ENCODE assay signal across 7 cellular contexts in genomic region chr10:60944910-60945297, GRCh38. TPM values are rescaled to one million over a fixed set of nuclear protein-coding genes. Genes with fewer than 3 reads are reported as not detected.
DNase-seq lines count a peak whose midpoint lies in the region; ATAC-seq, FAIRE-seq and TF ChIP-seq lines count a peak whose summit lies in the region.

No MANE protein-coding gene starts in this region.

- H4K20me1 ChIP-seq in GM12878 (ENCODE audit: control insufficient read depth, insufficient read depth), result no peaks in the 10 kb centered on the region

- peak overlapping the region in 1 of 3 donors; percentile 11 for H3K27ac Mint-ChIP-seq in IgD-negative memory B cell

- H3K27me3 ChIP-seq in GM12878 (replicated peaks in 1 of 2; ENCODE audit: control insufficient read depth in 2 of 2, insufficient read depth in 2 of 2, low read length in 1 of 2), result peaks cover 2 to 23% of the 10 kb centered on the region in 2 experiments
- peaks cover 0 to 23% of the 10 kb centered on the region in 2 donors for H3K27me3 ChIP-seq in left lung
- H3K27me3 ChIP-seq in subcutaneous abdominal adipose tissue (ENCODE audit: control insufficient read depth in 5 of 5, insufficient read depth in 4 of 5, low read length in 5 of 5), result no peaks in the 10 kb centered on the region

- peaks cover 9% of the 10 kb centered on the region for H3K4me1 ChIP-seq in GM12878 (ENCODE audit: control insufficient read depth, insufficient read depth, low read length)
- peaks cover 10 to 17% of the 10 kb centered on the region in 2 donors for H3K4me1 ChIP-seq in left lung
- H3K4me1 ChIP-seq in subcutaneous abdominal adipose tissue (ENCODE audit: control insufficient read depth in 5 of 5, insufficient read depth in 5 of 5, low read length in 5 of 5), result peaks cover 0 to 28% (median 27%) of the 10 kb centered on the region in 5 donors

- peak overlapping the region; percentile 73; the same call in 1 of the 2 replicates for H3K4me2 ChIP-seq in GM12878 (ENCODE audit: control insufficient read depth, insufficient read depth)

- RAD21 ChIA-PET in GM12878 (lab: Charles Lee; ENCODE audit: unreplicated experiment), result no interaction called here

- 0% methylated on average over 4 of the region's 4 CpGs for WGBS in GM12878 (ENCODE audit: insufficient coverage, insufficient replicate concordance, low lambda C conversion rate, missing lambda C conversion rate)

- H3K4me3 Mint-ChIP-seq in IgD-negative memory B cell, result peak overlapping the region; percentile 77 to 92 (median 84)

- FAIRE-seq in GM12878 (lab: Jason Lieb, UNC), result no peak

- H3K4me1 Mint-ChIP-seq in IgD-negative memory B cell, result peaks cover 6 to 12% (median 11%) of the 10 kb centered on the region in 3 donors

- POLR2A ChIA-PET in GM12878 (lab: Charles Lee), result no interaction called here

- SMC1A ChIA-PET in GM12878 (lab: Charles Lee; ENCODE audit: uncharacterized antibody, unreplicated experiment), result no interaction called here

- H3K9me3 ChIP-seq in GM12878 (replicated peaks; ENCODE audit: control insufficient read depth, insufficient read depth, low read length) (no peaks in the 10 kb centered on the region), left lung (no peaks in the 10 kb centered on the region), subcutaneous abdominal adipose tissue (ENCODE audit: control insufficient read depth in 5 of 5, low read length in 5 of 5) (no peaks in the 10 kb centered on the region)

- CTCF ChIA-PET in GM12878 (lab: Yijun Ruan, JAX), result no interaction called here

- H3K36me3 ChIP-seq in GM12878 (ENCODE audit: control insufficient read depth in 2 of 2, insufficient read depth in 2 of 2, low read length in 1 of 2), result no peaks in the 10 kb centered on the region
- H3K36me3 ChIP-seq in left lung, result no peaks in the 10 kb centered on the region
- H3K36me3 ChIP-seq in subcutaneous abdominal adipose tissue (ENCODE audit: control insufficient read depth in 5 of 5, insufficient read depth in 5 of 5, low read length in 5 of 5), result no peaks in the 10 kb centered on the region

- no peak overlapping the region for H2AFZ ChIP-seq in GM12878 (ENCODE audit: control insufficient read depth, low read depth, low read length)

- no peaks in the 10 kb centered on the region for H3K9me3 Mint-ChIP-seq in IgD-negative memory B cell

- no peaks in the 10 kb centered on the region for H3K79me2 ChIP-seq in GM12878 (ENCODE audit: control insufficient read depth, insufficient read depth, low read length)

- DNase-seq in GM12878 (ENCODE audit: low read depth, low spot score) (no peak), left lung (no peak), AG08396 (ENCODE audit: low spot score) (no peak), cerebellar nuclear complex (lab: John Stamatoyannopoulos, UW) (no peak)

- H3K4me3 ChIP-seq in GM12878, result no peak overlapping the region
- H3K4me3 ChIP-seq in left lung, result peak overlapping the region; percentile 65 to 87
- peak overlapping the region; percentile 70 to 93 (median 81) for H3K4me3 ChIP-seq in subcutaneous abdominal adipose tissue (ENCODE audit: low read depth in 1 of 5, low read length in 5 of 5)

- ATAC-seq in GM12878, result no peak
- no peak for ATAC-seq in left lung
- ATAC-seq in GM21717 (IDR thresholded peaks at IDR 0.05; ENCODE audit: unreplicated experiment), result no peak

- in situ Hi-C loops in GM12878 (cut with MboI), result no loop called here

- peaks cover 17% of the 10 kb centered on the region for H3K27me3 Mint-ChIP-seq in IgD-negative memory B cell

- TF ChIP-seq POLR2A in GM12878 (IDR thresholded peaks at IDR 0.05; ENCODE audit: low read depth, low read length), result no peak

- no peaks in the 10 kb centered on the region for H3K36me3 Mint-ChIP-seq in IgD-negative memory B cell

- no peak overlapping the region for H3K27ac ChIP-seq in GM12878 (ENCODE audit: control insufficient read depth, insufficient read depth)
- H3K27ac ChIP-seq in left lung, result peak overlapping the region; percentile 92 to 98
- H3K27ac ChIP-seq in subcutaneous abdominal adipose tissue (ENCODE audit: low read depth, low read length), result peak overlapping the region; percentile 96

- H3K9ac ChIP-seq in GM12878 (ENCODE audit: control insufficient read depth, insufficient read depth, low read length), result no peak overlapping the region
- peak overlapping the region; percentile 63 to 95 (median 92) for H3K9ac ChIP-seq in subcutaneous abdominal adipose tissue (ENCODE audit: low read length in 5 of 5)

- BruUV-seq in GM12878 (replicated peaks; lab: Mats Ljungman, UMichigan), result no TSS peak

- TF ChIP-seq EP300 in GM12878 (IDR thresholded peaks at IDR 0.05; ENCODE audit: borderline replicate concordance in 1 of 2, control insufficient read depth in 1 of 2, low read depth in 2 of 2, low read length in 2 of 2), result no peak

- no peak for TF ChIP-seq RAD21 in GM12878 (IDR thresholded peaks at IDR 0.05; ENCODE audit: insufficient read depth, low read depth, low read length)

- TF ChIP-seq CTCF in GM12878 (IDR thresholded peaks at IDR 0.05 in 2 of 3, conservative IDR thresholded peaks at IDR 0.05 in 1 of 3; ENCODE audit: control insufficient read depth in 2 of 3, extremely low read depth in 1 of 3, insufficient read depth in 1 of 3, low read depth in 3 of 3, low read length in 3 of 3) (no peak), left lung (IDR thresholded peaks at IDR 0.05) (no peak)

- intact Hi-C loops in GM12878 (cut with micrococcal nuclease; ENCODE audit: unreplicated experiment), result no loop called here
- intact Hi-C loops in left lung (cut with DNase I), result no loop called here

TF ChIP-seq in GM12878, 131 proteins besides CTCF, POLR2A, EP300 and RAD21 (continues in another document):
- TF ChIP-seq ZNF24 (IDR thresholded peaks at IDR 0.05) (no peak), NKRF (conservative IDR thresholded peaks at IDR 0.05) (no peak), ZSCAN29 (IDR thresholded peaks at IDR 0.05) (no peak), NR2C1 (IDR thresholded peaks at IDR 0.05) (no peak), TBL1XR1 (IDR thresholded peaks at IDR 0.05; ENCODE audit: low read depth, low read length) (no peak), MEF2B (IDR thresholded peaks at IDR 0.05; ENCODE audit: partially characterized antibody, poor library complexity, severe bottlenecking) (no peak), ELK1 (IDR thresholded peaks at IDR 0.05; ENCODE audit: low read depth, low read length) (no peak), TCF7 (IDR thresholded peaks at IDR 0.05; ENCODE audit: borderline replicate concordance) (no peak), SP1 (IDR thresholded peaks at IDR 0.05; ENCODE audit: low read depth, low read length) (no peak), GABPA (IDR thresholded peaks at IDR 0.05; ENCODE audit: low read depth) (no peak), CREB1 (IDR thresholded peaks at IDR 0.05; ENCODE audit: low read depth) (no peak), CREM (IDR thresholded peaks at IDR 0.05; ENCODE audit: low read depth) (no peak)

RNA-seq across cellular contexts. Expression of gene RHOBTB1, which starts 0.9 kb away (rescaled TPM):
- 0.16 TPM for polyA plus RNA-seq in IgD-negative memory B cell
- total RNA-seq in GM12878 (2013; cell fraction: nucleolus; rRNA removed), result 0.08 TPM in 1 of 2 replicates, not detected in the other
- total RNA-seq in GM12878 (2014; rRNA removed), result not detected in 2 replicates
- total RNA-seq in GM12878 (2014; rRNA removed; fragmentation: Illumina TruSeq; extraction: Trizol), result not detected in 2 replicates
- 0.21 TPM in 1 of 2 replicates, not detected in the other for total RNA-seq in GM12878 (2021)
- polyA plus RNA-seq in GM12878 (2011; ENCODE audit: low read depth), result not detected
- polyA plus RNA-seq in GM12878 (2011; rRNA removed), result 0.01 TPM in 1 of 2 replicates, not detected in the other
- polyA plus RNA-seq in GM12878 (2011; cell fraction: cytosol; rRNA removed), result 0.01 and 0.02 TPM in 2 replicates
- 0.04 TPM in 1 of 2 replicates, not detected in the other for polyA plus RNA-seq in GM12878 (2011; cell fraction: nucleus; rRNA removed)
- polyA plus RNA-seq in GM12878 (2012), result not detected in 2 replicates
- polyA plus RNA-seq in GM12878 (2014; fragmentation: Illumina TruSeq; extraction: Trizol), result not detected in 2 replicates
- not detected for polyA plus RNA-seq in GM12878 (2014; fragmentation: Nextera tagmentation; extraction: Ambion mirVana)
- not detected in 2 replicates for polyA plus RNA-seq in GM12878 (2014; rRNA removed)
- not detected for polyA plus RNA-seq in GM12878 (2016; fragmentation: Nextera tagmentation; extraction: Ambion mirVana)
- polyA minus RNA-seq in GM12878 (2011; rRNA and poly(A)+ RNA removed), result 0.07 TPM in 1 of 2 replicates, not detected in the other
- 0.27 and 0.42 TPM in 2 replicates for polyA minus RNA-seq in GM12878 (2011; cell fraction: cytosol; rRNA and poly(A)+ RNA removed)
- polyA minus RNA-seq in GM12878 (2011; cell fraction: nucleus; rRNA and poly(A)+ RNA removed), result 0.10 and 0.12 TPM in 2 replicates
- total RNA-seq in left lung, result 10 to 100 TPM; 13.1 to 16.3 TPM

Comparison
In these comparisons a context has a peak if more than half of its experiments do, and no peak if none do; other contexts are left out.
1. RNA of gene RHOBTB1, which starts 0.9 kb away (total RNA-seq): 13.1 to 16.3 TPM in left lung; 0.08 to 0.21 TPM in GM12878; every median in the first group is over 10 times any median in the second.